28 cellular contexts compared by ENCODE assay signal in genomic region chrX:45404206-45404605, GRCh38.
"Had no signal": no experiment of that assay in that cellular context is flagged by ENCODE, and none has a peak within 500 bp of the region (broad histone marks: within the 10 kb centered on the region; RNA-seq: fewer than 3 reads in every experiment).

No MANE protein-coding gene starts in this region.

- H3K27ac ChIP-seq: ovary, parathyroid adenoma, psoas muscle, skin epidermis, spleen, stomach, thoracic aorta, thyroid gland, tibial nerve, upper lobe of left lung, vagina had no signal

- H3K4me2 ChIP-seq: smooth muscle cell had no signal

- FAIRE-seq: urothelium cell line had no signal

- DNase-seq: naive B cell; naive thymus-derived CD8-positive, alpha-beta T cell; nephron progenitor cell; occipital lobe; ovary; posterior cingulate gyrus; psoas muscle; right cardiac atrium; spleen; stimulated activated CD4-positive, alpha-beta T cell treated with anti-CD3 and anti-CD28 coated beads, Interleukin-12 subunit alpha, Interleukin-12 subunit beta, amount 100 ng/mL, for 4 hours; stimulated activated CD4-positive, alpha-beta T cell treated with anti-CD3 and anti-CD28 coated beads, Interleukin-1b, Interleukin-23, amount 100 ng/mL, for 48 hours; stimulated activated CD4-positive, alpha-beta T cell treated with anti-CD3 and anti-CD28 coated beads, Interleukin-4, amount 100 ng/mL, for 24 hours; stimulated activated naive B cell treated with anti-CD40 and anti-IgM and Interleukin-4, amounts not matched to agents 10 μg/mL and 1 μg/mL and 100 μg/mL, for 72 hours; stimulated activated naive CD4-positive, alpha-beta T cell treated with Interleukin-2 at 50 U/mL for 16 hours; stomach; thyroid gland; trophoblast cell; upper lobe of left lung had no signal

- H3K36me3 ChIP-seq: ovary, spleen, stomach, thoracic aorta, thyroid gland, tibial nerve, upper lobe of left lung, vagina had no signal

- H3K27me3 ChIP-seq: ovary, stomach, thyroid gland, tibial nerve, upper lobe of left lung, vagina had no signal

- H3K9me3 ChIP-seq: ovary, thoracic aorta, thyroid gland, upper lobe of left lung, vagina had no signal

- H3K79me2 ChIP-seq: parathyroid adenoma had no signal

- ATAC-seq: naive thymus-derived CD8-positive, alpha-beta T cell; natural killer cell treated with Interleukin-12 subunit alpha and Interleukin-12 subunit beta and Interleukin-15 and Interleukin-18, amount 100 ng/mL, for 72 hours; psoas muscle; right cardiac atrium; sciatic nerve; stimulated activated effector memory CD8-positive, alpha-beta T cell treated with anti-CD3 and anti-CD28 coated beads, Interleukin-12 subunit alpha, Interleukin-12 subunit beta, amount 100 ng/mL, for 72 hours; stimulated activated naive B cell treated with anti-CD40 and anti-IgM and Interleukin-4, amounts not matched to agents 10 μg/mL and 1 μg/mL and 100 μg/mL, for 72 hours had no signal

- H3K9ac ChIP-seq: parathyroid adenoma had no signal

- H3K4me1 ChIP-seq: parathyroid adenoma, psoas muscle, spleen, stomach, thyroid gland, tibial nerve, upper lobe of left lung, vagina had no signal

- H3K4me3 ChIP-seq: ovary, psoas muscle, skin epidermis, smooth muscle cell, spleen, stomach, thoracic aorta, thyroid gland, tibial nerve, upper lobe of left lung, vagina had no signal

- H2AFZ ChIP-seq: parathyroid adenoma had no signal
